Comparison of ENCODE assay signal across 8 cellular contexts in the genomic region with DNA sequence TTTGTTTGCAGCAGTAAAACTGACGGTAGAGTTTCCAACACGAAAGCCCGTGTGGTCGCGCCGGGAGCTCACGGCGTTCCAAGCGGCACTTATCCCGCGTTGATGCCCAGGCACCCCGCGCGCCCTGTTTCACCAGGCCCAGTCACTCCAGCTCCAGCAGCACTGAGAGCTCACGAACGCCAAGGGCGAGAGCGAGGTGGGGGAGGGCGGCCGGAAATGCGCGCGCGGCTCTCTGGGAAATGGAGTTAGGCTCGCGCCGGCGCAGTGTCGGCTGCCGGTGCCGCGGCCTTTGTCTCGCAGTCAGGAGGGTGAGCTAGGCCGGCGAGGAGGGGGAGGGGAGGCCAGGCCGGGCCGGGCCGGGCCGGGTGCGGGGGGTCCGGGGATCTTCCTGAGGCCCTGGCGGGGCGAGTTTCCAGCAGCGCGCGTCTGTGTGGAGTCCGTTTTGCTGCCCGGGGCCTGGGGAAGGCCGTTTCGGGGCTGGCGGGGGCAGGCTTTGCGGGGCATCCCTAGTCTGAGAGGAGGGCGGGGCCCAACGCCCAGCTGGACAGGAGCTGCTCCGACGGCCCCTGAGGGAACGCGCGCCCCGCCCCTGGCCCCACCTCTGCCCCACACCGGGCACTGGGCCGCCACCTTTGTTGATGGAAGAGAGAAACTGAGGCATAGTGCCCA. TPM values are rescaled to one million over a fixed set of nuclear protein-coding genes. Genes with fewer than 3 reads are reported as not detected.
DNase-seq lines count a peak whose midpoint lies in the region; ATAC-seq, FAIRE-seq and TF ChIP-seq lines count a peak whose summit lies in the region.

Gene ZNF135 (plus strand): TSS at position 280 of the 669 bp plus-strand sequence. CDS start 721 bp downstream, outside the sequence.

- POLR2A ChIA-PET in SK-N-SH (lab: Yijun Ruan, JAX), result interaction anchor here (1.0 to 1.4 kb wide), 4 partner anchors 13 to 244 kb away, joined by 3 to 5 read pairs (median 4); partner anchors contain the start of genes ZNF274, ZNF552 and ZNF606

- WGBS in SK-N-SH (ENCODE audit: low lambda C conversion rate), result 27% methylated on average over 29 of the region's 62 CpGs
- 4% methylated on average over 62 of the region's 62 CpGs for WGBS in thymus

- H4K20me1 ChIP-seq in SK-N-SH (ENCODE audit: insufficient read depth) (no peaks in the 10 kb centered on the region), astrocyte (ENCODE audit: insufficient read depth, low read length) (no peaks in the 10 kb centered on the region)

- no peaks in the 10 kb centered on the region for H3K4me1 Mint-ChIP-seq in astrocyte (ENCODE audit: low read depth, unreplicated experiment)
- H3K4me1 Mint-ChIP-seq in progenitor cell of endocrine pancreas (ENCODE audit: low read depth), result peaks cover 3% of the 10 kb centered on the region

- H3K9me3 ChIP-seq in SK-N-SH, result no peaks in the 10 kb centered on the region
- H3K9me3 ChIP-seq in astrocyte (ENCODE audit: insufficient read depth, low read depth, low read length), result peaks cover 22% of the 10 kb centered on the region
- peaks cover 23% of the 10 kb centered on the region for H3K9me3 ChIP-seq in thymus (ENCODE audit: control insufficient read depth)

- H3K79me2 ChIP-seq in SK-N-SH (ENCODE audit: insufficient read depth) (no peaks in the 10 kb centered on the region), astrocyte (ENCODE audit: insufficient read depth, low read length) (no peaks in the 10 kb centered on the region)

- peaks cover 45% of the 10 kb centered on the region for H3K9me3 Mint-ChIP-seq in astrocyte (ENCODE audit: unreplicated experiment)
- peaks cover 36% of the 10 kb centered on the region for H3K9me3 Mint-ChIP-seq in progenitor cell of endocrine pancreas (ENCODE audit: low read depth)

- H3F3A ChIP-seq in SK-N-SH (replicated peaks; ENCODE audit: insufficient read depth), result no peaks in the 10 kb centered on the region

- FAIRE-seq in astrocyte (lab: Jason Lieb, UNC), result no peak

- CTCF ChIA-PET in SK-N-SH (lab: Yijun Ruan, JAX), result no interaction called here

- H3K36me3 Mint-ChIP-seq in astrocyte (ENCODE audit: low read depth, unreplicated experiment) (peaks cover 15% of the 10 kb centered on the region), progenitor cell of endocrine pancreas (ENCODE audit: insufficient read depth) (peaks cover 40% of the 10 kb centered on the region)

- no peak within 1 kb of the TSS for H3K27ac ChIP-seq in SK-N-SH (ENCODE audit: low read depth in 2 of 2, low read length in 1 of 2)
- no peak within 1 kb of the TSS for H3K27ac ChIP-seq in astrocyte (ENCODE audit: low read depth, low read length)
- H3K27ac ChIP-seq in thymus (ENCODE audit: low read depth), result peak within 1 kb of the TSS; percentile 94

- H3K36me3 ChIP-seq in SK-N-SH (replicated peaks in 1 of 2; ENCODE audit: control insufficient read depth in 1 of 2, insufficient read depth in 2 of 2, low read length in 1 of 2) (no peaks in the 10 kb centered on the region), astrocyte (ENCODE audit: insufficient read depth, low read length) (no peaks in the 10 kb centered on the region), thymus (ENCODE audit: control insufficient read depth, insufficient read depth) (peaks cover 6% of the 10 kb centered on the region)

- H3K27ac Mint-ChIP-seq in astrocyte (ENCODE audit: unreplicated experiment), result peak within 1 kb of the TSS; percentile 13
- H3K27ac Mint-ChIP-seq in progenitor cell of endocrine pancreas, result peak within 1 kb of the TSS; percentile 98

- H3K9ac ChIP-seq in SK-N-SH (no peak within 1 kb of the TSS), astrocyte (ENCODE audit: low read length) (peak within 1 kb of the TSS; percentile 68)

- H3K4me2 ChIP-seq in SK-N-SH (no peak within 1 kb of the TSS), astrocyte (ENCODE audit: low read length) (peak within 1 kb of the TSS; percentile 80)

- TF ChIP-seq CTCF in SK-N-SH (IDR thresholded peaks at IDR 0.05), result no peak
- TF ChIP-seq CTCF in astrocyte (IDR thresholded peaks at IDR 0.05; ENCODE audit: insufficient read depth, low read depth, low read length), result no peak
- TF ChIP-seq CTCF in progenitor cell of endocrine pancreas (IDR thresholded peaks at IDR 0.05; ENCODE audit: unreplicated experiment), result no peak

- H3K27me3 Mint-ChIP-seq in astrocyte (ENCODE audit: low read depth, unreplicated experiment) (peaks cover 3% of the 10 kb centered on the region), progenitor cell of endocrine pancreas (peaks cover 6% of the 10 kb centered on the region)

- ATAC-seq in HG03439 (IDR thresholded peaks at IDR 0.05; ENCODE audit: unreplicated experiment), result no peak

- H3K4me3 Mint-ChIP-seq in astrocyte (ENCODE audit: unreplicated experiment) (peak within 1 kb of the TSS; percentile 51), progenitor cell of endocrine pancreas (ENCODE audit: low read depth) (peak within 1 kb of the TSS; percentile 76)

- peak within 1 kb of the TSS in 1 of 2 experiments; percentile 28; a peak in 2 of 4 replicates for H3K4me3 ChIP-seq in SK-N-SH (ENCODE audit: low read depth in 2 of 2, low read length in 1 of 2)
- peak within 1 kb of the TSS; percentile 57 for H3K4me3 ChIP-seq in astrocyte (ENCODE audit: insufficient read depth, low read depth, low read length)
- peak within 1 kb of the TSS; percentile 69 for H3K4me3 ChIP-seq in thymus (ENCODE audit: low read length)

- H2AFZ ChIP-seq in SK-N-SH (ENCODE audit: low read depth), result no peak within 1 kb of the TSS
- peak within 1 kb of the TSS; percentile 91 for H2AFZ ChIP-seq in astrocyte (ENCODE audit: low read depth, low read length)

- H3K4me1 ChIP-seq in SK-N-SH (ENCODE audit: control insufficient read depth in 1 of 2, insufficient read depth in 2 of 2, low read depth in 1 of 2, low read length in 1 of 2) (no peaks in the 10 kb centered on the region), astrocyte (ENCODE audit: insufficient read depth, low read length) (no peaks in the 10 kb centered on the region), thymus (ENCODE audit: control insufficient read depth, insufficient read depth, low read length) (no peaks in the 10 kb centered on the region)

- H3K27me3 ChIP-seq in SK-N-SH (ENCODE audit: insufficient read depth) (no peaks in the 10 kb centered on the region), astrocyte (ENCODE audit: insufficient read depth, low read length) (no peaks in the 10 kb centered on the region), thymus (ENCODE audit: control insufficient read depth, insufficient read depth) (no peaks in the 10 kb centered on the region)

- TF ChIP-seq RAD21 in SK-N-SH (IDR thresholded peaks at IDR 0.05; ENCODE audit: low read length), result no peak

- no peak for TF ChIP-seq EP300 in SK-N-SH (IDR thresholded peaks at IDR 0.05; ENCODE audit: borderline replicate concordance in 1 of 2, low read depth in 1 of 2, low read length in 1 of 2)

- DNase-seq in EH (ENCODE audit: low read depth) (peak; percentile 67), SK-N-SH (peak; percentile 90), astrocyte (ENCODE audit: low read depth) (peak; percentile 72), hepatic stellate cell (ENCODE audit: low spot score) (peak; percentile 92), progenitor cell of endocrine pancreas (ENCODE audit: low spot score, unreplicated experiment) (peak; percentile 73), MV-4-11 (lab: John Stamatoyannopoulos, UW) (no peak)

- H3K9me2 ChIP-seq in SK-N-SH, result no peaks in the 10 kb centered on the region

TF ChIP-seq in SK-N-SH, 30 proteins besides CTCF, POLR2A, EP300 and RAD21 (continues in another document):
- TF ChIP-seq, protein P1, sequence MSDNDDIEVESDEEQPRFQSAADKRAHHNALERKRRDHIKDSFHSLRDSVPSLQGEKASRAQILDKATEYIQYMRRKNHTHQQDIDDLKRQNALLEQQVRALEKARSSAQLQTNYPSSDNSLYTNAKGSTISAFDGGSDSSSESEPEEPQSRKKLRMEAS (IDR thresholded peaks at IDR 0.05; ENCODE audit: low read depth), result no peak
- TF ChIP-seq RXRA (IDR thresholded peaks at IDR 0.05; ENCODE audit: borderline replicate concordance, low read depth) (no peak), NRF1 (IDR thresholded peaks at IDR 0.05; ENCODE audit: low read depth, low read length) (peak; percentile 28; the same call in 1 of the 2 replicates), TCF12 (IDR thresholded peaks at IDR 0.05) (no peak), CHD2 (IDR thresholded peaks at IDR 0.05; ENCODE audit: low read length, partially characterized antibody) (peak; percentile 41), EZH2phosphoT487 (IDR thresholded peaks at IDR 0.05; ENCODE audit: borderline replicate concordance, low read depth) (no peak), MXI1 (IDR thresholded peaks at IDR 0.05; ENCODE audit: low read depth, low read length) (no peak), GABPA (IDR thresholded peaks at IDR 0.05; ENCODE audit: low read depth) (peak; percentile 42; the same call in 1 of the 2 replicates)
- TF ChIP-seq, protein P2, sequence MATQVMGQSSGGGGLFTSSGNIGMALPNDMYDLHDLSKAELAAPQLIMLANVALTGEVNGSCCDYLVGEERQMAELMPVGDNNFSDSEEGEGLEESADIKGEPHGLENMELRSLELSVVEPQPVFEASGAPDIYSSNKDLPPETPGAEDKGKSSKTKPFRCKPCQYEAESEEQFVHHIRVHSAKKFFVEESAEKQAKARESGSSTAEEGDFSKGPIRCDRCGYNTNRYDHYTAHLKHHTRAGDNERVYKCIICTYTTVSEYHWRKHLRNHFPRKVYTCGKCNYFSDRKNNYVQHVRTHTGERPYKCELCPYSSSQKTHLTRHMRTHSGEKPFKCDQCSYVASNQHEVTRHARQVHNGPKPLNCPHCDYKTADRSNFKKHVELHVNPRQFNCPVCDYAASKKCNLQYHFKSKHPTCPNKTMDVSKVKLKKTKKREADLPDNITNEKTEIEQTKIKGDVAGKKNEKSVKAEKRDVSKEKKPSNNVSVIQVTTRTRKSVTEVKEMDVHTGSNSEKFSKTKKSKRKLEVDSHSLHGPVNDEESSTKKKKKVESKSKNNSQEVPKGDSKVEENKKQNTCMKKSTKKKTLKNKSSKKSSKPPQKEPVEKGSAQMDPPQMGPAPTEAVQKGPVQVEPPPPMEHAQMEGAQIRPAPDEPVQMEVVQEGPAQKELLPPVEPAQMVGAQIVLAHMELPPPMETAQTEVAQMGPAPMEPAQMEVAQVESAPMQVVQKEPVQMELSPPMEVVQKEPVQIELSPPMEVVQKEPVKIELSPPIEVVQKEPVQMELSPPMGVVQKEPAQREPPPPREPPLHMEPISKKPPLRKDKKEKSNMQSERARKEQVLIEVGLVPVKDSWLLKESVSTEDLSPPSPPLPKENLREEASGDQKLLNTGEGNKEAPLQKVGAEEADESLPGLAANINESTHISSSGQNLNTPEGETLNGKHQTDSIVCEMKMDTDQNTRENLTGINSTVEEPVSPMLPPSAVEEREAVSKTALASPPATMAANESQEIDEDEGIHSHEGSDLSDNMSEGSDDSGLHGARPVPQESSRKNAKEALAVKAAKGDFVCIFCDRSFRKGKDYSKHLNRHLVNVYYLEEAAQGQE (IDR thresholded peaks at IDR 0.05; ENCODE audit: low read depth, low read length), result no peak

RNA-seq across cellular contexts. Expression of gene ZNF135, which starts in this region (rescaled TPM):
- 0.41 and 0.54 TPM in 2 replicates for polyA plus RNA-seq in SK-N-SH (2012; rRNA removed)
- polyA plus RNA-seq in SK-N-SH (2012; cell fraction: cytosol; rRNA removed), result 0.28 and 0.31 TPM in 2 replicates
- polyA plus RNA-seq in SK-N-SH (2012; cell fraction: nucleus; rRNA removed), result 1.9 and 2.1 TPM in 2 replicates
- 1.5 and 1.7 TPM in 2 replicates for total RNA-seq in astrocyte
- total RNA-seq in progenitor cell of endocrine pancreas, result 17.3 and 17.9 TPM in 2 replicates
- 14.6 TPM for polyA plus RNA-seq in thymus
